20 cellular contexts compared by ENCODE assay signal in the genomic region with DNA sequence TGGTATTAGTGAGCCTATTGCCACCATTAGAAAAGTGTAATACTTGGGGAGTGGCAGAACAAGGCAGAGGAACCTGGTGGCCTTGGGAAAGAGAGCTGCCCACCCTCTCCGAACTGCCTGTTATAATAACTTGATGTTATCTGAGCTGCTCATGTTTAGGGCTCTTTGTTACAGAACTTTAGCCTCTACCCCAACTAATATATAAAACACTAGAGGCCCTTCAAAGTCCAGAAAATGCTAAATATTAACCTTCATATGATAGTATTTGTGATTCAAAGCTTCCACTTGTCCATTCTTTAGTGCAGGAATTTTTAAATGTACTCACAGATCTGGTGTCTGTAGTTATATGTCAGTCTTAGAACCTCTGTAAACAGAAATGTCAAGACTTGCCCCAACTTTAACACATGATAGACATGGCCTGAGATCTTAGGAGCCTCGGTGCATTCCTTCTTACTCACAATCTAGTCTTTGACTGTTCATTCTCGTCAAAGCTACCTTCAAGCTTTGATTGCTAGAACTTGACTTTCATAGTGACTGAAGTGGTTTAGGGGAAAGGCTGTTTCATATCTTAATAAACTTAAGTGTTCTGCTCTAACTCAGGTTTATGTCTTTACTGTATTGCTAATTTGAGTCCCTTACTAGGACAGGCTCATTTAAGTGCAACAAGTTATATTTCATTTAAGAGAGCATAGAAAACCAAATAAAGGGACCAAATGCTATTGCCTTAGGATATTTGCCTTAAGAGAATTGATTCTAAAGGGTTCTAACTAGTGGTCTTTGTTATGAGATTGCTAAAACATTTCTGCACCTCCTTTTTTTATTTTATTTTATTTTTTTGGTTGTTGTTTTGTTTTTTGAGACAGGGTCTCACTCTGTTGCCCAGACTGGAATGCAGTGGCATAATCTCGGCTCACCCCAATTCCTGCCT. TPM values are rescaled to one million over a fixed set of nuclear protein-coding genes. Genes with fewer than 3 reads are reported as not detected.
DNase-seq lines count a peak whose midpoint lies in the region; ATAC-seq, FAIRE-seq and TF ChIP-seq lines count a peak whose summit lies in the region.
"Had no signal": no experiment of that assay in that cellular context is flagged by ENCODE, and none has a peak within 500 bp of the region (broad histone marks: within the 10 kb centered on the region; RNA-seq: fewer than 3 reads in every experiment).

No MANE protein-coding gene starts in this region.

- no peak overlapping the region for H2AFZ ChIP-seq in keratinocyte (ENCODE audit: control insufficient read depth, low read length)
- H2AFZ ChIP-seq: GM23338 had no signal

- H3K79me2 ChIP-seq in keratinocyte (ENCODE audit: control insufficient read depth, insufficient read depth, low read length): no peaks in the 10 kb centered on the region

- dilution Hi-C loops in keratinocyte (cut with MboI; ENCODE audit: extremely low pct_ligation_motif_present, low sequenced_read_pairs): no loop called here

- H3K4me3 Mint-ChIP-seq in activated T-cell treated with anti-CD3 and anti-CD28 coated beads, Interleukin-2, amount 50 U/mL, for 72 hours: peak overlapping the region in 1 of 2 donors; percentile 41
- H3K4me3 Mint-ChIP-seq in activated naive CD8-positive, alpha-beta T cell treated with anti-CD3 and anti-CD28 coated beads for 36 hours: no peak overlapping the region
- H3K4me3 Mint-ChIP-seq: CD4-positive, alpha-beta memory T cell; GM23338 had no signal

- H3K9me3 ChIP-seq in keratinocyte (ENCODE audit: control insufficient read depth, low read depth, low read length): no peaks in the 10 kb centered on the region
- H3K9me3 ChIP-seq in MG63: no peaks in the 10 kb centered on the region
- H3K9me3 ChIP-seq: A549 had no signal

- H3K36me3 ChIP-seq in keratinocyte (ENCODE audit: control insufficient read depth in 2 of 2, extremely low read depth in 1 of 2, insufficient read depth in 2 of 2, low read length in 2 of 2) (peaks cover 15 to 20% of the 10 kb centered on the region in 2 experiments), MG63 (peaks cover 71% of the 10 kb centered on the region)

- POLR2A ChIA-PET in RWPE1 (lab: Yijun Ruan, JAX; ENCODE audit: low non-redundant PET): interaction anchor here (0.5 kb wide), 1 partner anchor 769 kb away, joined by 4 read pairs; no protein-coding TSS in a partner anchor

- H3K4me1 ChIP-seq in keratinocyte (ENCODE audit: control insufficient read depth, extremely low read depth, insufficient read depth, low read length): peaks cover 12% of the 10 kb centered on the region

- TF ChIP-seq CTCF in RWPE1 (conservative IDR thresholded peaks at IDR 0.05; ENCODE audit: low read depth) (no peak), keratinocyte (optimal IDR thresholded peaks at IDR 0.05 in 1 of 3, IDR thresholded peaks at IDR 0.05 in 1 of 3, conservative IDR thresholded peaks at IDR 0.05 in 1 of 3; ENCODE audit: extremely low read depth in 1 of 3, insufficient read depth in 2 of 3, low read length in 3 of 3) (no peak), GM20000 (IDR thresholded peaks at IDR 0.05; ENCODE audit: extremely low read depth, missing control alignments) (no peak)

- H3K9me1 ChIP-seq in keratinocyte (ENCODE audit: control insufficient read depth, extremely low read depth, insufficient read depth, low read length): no peaks in the 10 kb centered on the region

- H3K4me2 ChIP-seq in keratinocyte (ENCODE audit: control insufficient read depth, extremely low read depth, insufficient read depth, low read depth, low read length): no peak overlapping the region
- H3K4me2 ChIP-seq: A549, GM23338 had no signal

- peak overlapping the region; percentile 78 for H3K27ac Mint-ChIP-seq in activated T-cell treated with anti-CD3 and anti-CD28 coated beads, Interleukin-2, amount 50 U/mL, for 72 hours
- peak overlapping the region; percentile 9 for H3K27ac Mint-ChIP-seq in activated naive CD8-positive, alpha-beta T cell treated with anti-CD3 and anti-CD28 coated beads for 36 hours
- H3K27ac Mint-ChIP-seq: GM23338 had no signal

- FAIRE-seq in keratinocyte (lab: Jason Lieb, UNC): peak; percentile 26
- FAIRE-seq: A549, GM12891, GM18507, RCC 7860 had no signal

- no peaks in the 10 kb centered on the region for H3K4me1 Mint-ChIP-seq in activated T-cell treated with anti-CD3 and anti-CD28 coated beads, Interleukin-2, amount 50 U/mL, for 72 hours (ENCODE audit: low read depth)
- peaks cover 4% of the 10 kb centered on the region for H3K4me1 Mint-ChIP-seq in activated naive CD8-positive, alpha-beta T cell treated with anti-CD3 and anti-CD28 coated beads for 36 hours

- H4K20me1 ChIP-seq in keratinocyte (ENCODE audit: control insufficient read depth, extremely low read depth, insufficient read depth, low read length): no peaks in the 10 kb centered on the region

- peaks cover 4 to 13% of the 10 kb centered on the region in 2 donors for H3K36me3 Mint-ChIP-seq in activated T-cell treated with anti-CD3 and anti-CD28 coated beads, Interleukin-2, amount 50 U/mL, for 72 hours (ENCODE audit: insufficient read depth in 2 of 2)
- peaks cover 7% of the 10 kb centered on the region for H3K36me3 Mint-ChIP-seq in activated naive CD8-positive, alpha-beta T cell treated with anti-CD3 and anti-CD28 coated beads for 36 hours

- peak; percentile 61 to 73 for ATAC-seq in activated T-cell treated with anti-CD3 and anti-CD28 coated beads, Interleukin-2, amount 50 U/mL, for 72 hours (replicated peaks in 1 of 2)
- ATAC-seq: A549, GM23338 had no signal

- H3K27me3 ChIP-seq in keratinocyte (ENCODE audit: control insufficient read depth, extremely low read depth, insufficient read depth, low read length) (no peaks in the 10 kb centered on the region), MG63 (no peaks in the 10 kb centered on the region)

- H3K9ac ChIP-seq in keratinocyte (ENCODE audit: control insufficient read depth, extremely low read depth, insufficient read depth, low read length): no peak overlapping the region

- CTCF ChIA-PET in RWPE1 (lab: Yijun Ruan, JAX): no interaction called here

- H3K27ac ChIP-seq in RWPE1 (no peak overlapping the region), keratinocyte (ENCODE audit: control insufficient read depth, insufficient read depth, low read length) (no peak overlapping the region)
- H3K27ac ChIP-seq: A549 had no signal

- no peaks in the 10 kb centered on the region for H3K27me3 Mint-ChIP-seq in activated T-cell treated with anti-CD3 and anti-CD28 coated beads, Interleukin-2, amount 50 U/mL, for 72 hours (ENCODE audit: low read depth)
- H3K27me3 Mint-ChIP-seq in activated naive CD8-positive, alpha-beta T cell treated with anti-CD3 and anti-CD28 coated beads for 36 hours: no peaks in the 10 kb centered on the region
- H3K27me3 Mint-ChIP-seq: CD4-positive, alpha-beta memory T cell had no signal

- no peaks in the 10 kb centered on the region for H3K9me3 Mint-ChIP-seq in activated T-cell treated with anti-CD3 and anti-CD28 coated beads, Interleukin-2, amount 50 U/mL, for 72 hours
- H3K9me3 Mint-ChIP-seq in activated naive CD8-positive, alpha-beta T cell treated with anti-CD3 and anti-CD28 coated beads for 36 hours: no peaks in the 10 kb centered on the region
- H3K9me3 Mint-ChIP-seq: CD4-positive, alpha-beta memory T cell; GM23338 had no signal

- no peak for DNase-seq in activated T-cell treated with anti-CD3 and anti-CD28 coated beads, Interleukin-2, amount 50 U/mL, for 72 hours
- no peak for DNase-seq in activated T-cell treated with anti-CD3 and anti-CD28 coated beads, Interleukin-2, amount 50 U/mL, for 1 hour
- DNase-seq in RWPE1 (ENCODE audit: low spot score): peak; percentile 13
- no peak for DNase-seq in activated naive CD8-positive, alpha-beta T cell treated with anti-CD3 and anti-CD28 coated beads for 36 hours
- no peak for DNase-seq in keratinocyte (ENCODE audit: low read depth, low spot score)
- DNase-seq in MG63: no peak
- no peak for DNase-seq in GM20000 (ENCODE audit: low spot score)
- DNase-seq in NCI-H345 (lab: John Stamatoyannopoulos, UW): no peak
- DNase-seq: Calu3; CD4-positive, alpha-beta memory T cell; EL; NCI-H1092 treated with DMSO at 0.1 percent for 48 hours; NCI-H146; NCI-H2029 treated with DMSO at 0.1 percent for 48 hours; Right ventricle myocardium superior had no signal

- no peak overlapping the region for H3K4me3 ChIP-seq in keratinocyte (ENCODE audit: control insufficient read depth in 2 of 3, extremely low read depth in 1 of 3, insufficient read depth in 2 of 3, low read depth in 1 of 3, low read length in 3 of 3)
- H3K4me3 ChIP-seq in MG63: no peak overlapping the region
- H3K4me3 ChIP-seq: A549, GM23338 had no signal

RNA-seq across cellular contexts. Expression of a gene that starts 41.6 kb away (rescaled TPM):
- 10 to 100 TPM; 55.8 to 56.0 TPM for total RNA-seq in activated T-cell treated with anti-CD3 and anti-CD28 coated beads, Interleukin-2, amount 50 U/mL, for 72 hours
- total RNA-seq in activated naive CD8-positive, alpha-beta T cell treated with anti-CD3 and anti-CD28 coated beads for 36 hours: 100 to 1,000 TPM; 136 to 137 TPM
- polyA plus RNA-seq in keratinocyte: 73.9 to 140 TPM (median 104 TPM) in 3 replicates
- 131 TPM for polyA plus RNA-seq in keratinocyte (2011; ENCODE audit: low read depth)
- polyA plus RNA-seq in keratinocyte (2011; cell fraction: cytosol; rRNA removed): 80.0 and 140 TPM in 2 replicates
- 88.1 and 123 TPM in 2 replicates for polyA plus RNA-seq in keratinocyte (2011; cell fraction: nucleus; rRNA removed)
- 70.7 and 98.6 TPM in 2 replicates for polyA plus RNA-seq in keratinocyte (2012; ENCODE audit: low replicate concordance)
- 9.6 to 79.2 TPM (median 28.2 TPM) in 3 replicates for polyA minus RNA-seq in keratinocyte
- polyA minus RNA-seq in keratinocyte (2011; cell fraction: cytosol; rRNA and poly(A)+ RNA removed): 45.5 TPM
- polyA minus RNA-seq in keratinocyte (2011; cell fraction: nucleus; rRNA and poly(A)+ RNA removed): 26.5 and 57.1 TPM in 2 replicates
- total RNA-seq in MG63 (2014; rRNA removed; shearing (Covaris generic); ENCODE audit: low replicate concordance): 108 and 126 TPM in 2 replicates
